10 cellular contexts compared by ENCODE assay signal in the genomic region with DNA sequence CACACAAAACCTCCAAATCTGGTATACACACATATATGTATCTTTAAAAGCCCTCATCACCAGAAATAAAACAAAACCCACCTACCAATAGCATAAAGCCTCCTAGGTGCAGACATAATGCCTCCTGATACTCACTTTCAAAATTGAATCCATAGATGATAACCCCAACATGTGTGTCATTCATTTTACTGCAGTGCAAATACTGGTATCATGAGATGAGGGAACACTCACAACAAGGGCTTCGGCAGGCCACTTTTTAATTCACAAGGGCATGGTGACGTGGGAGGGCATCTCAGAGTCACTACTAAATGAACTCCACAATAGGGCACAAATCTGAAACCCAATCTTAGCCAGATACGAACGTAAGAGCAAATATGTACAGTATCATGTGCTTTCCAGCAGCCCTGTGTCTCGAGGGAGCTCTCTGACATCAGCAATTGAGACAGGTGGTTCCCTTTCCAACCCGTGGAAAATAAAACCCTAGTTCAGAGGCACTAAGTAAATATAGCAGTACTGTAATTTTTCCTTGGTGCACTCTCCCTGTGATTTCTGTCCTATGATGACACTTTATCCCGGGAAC. TPM values are rescaled to one million over a fixed set of nuclear protein-coding genes. Genes with fewer than 3 reads are reported as not detected.
A peak's percentile ranks its signal among the peaks of the same experiment; 100 is the strongest.
DNase-seq lines count a peak whose midpoint lies in the region; TF ChIP-seq lines count a peak whose summit lies in the region.
"Had no signal": no experiment of that assay in that cellular context is flagged by ENCODE, and none has a peak within 500 bp of the region (broad histone marks: within the 10 kb centered on the region; RNA-seq: fewer than 3 reads in every experiment).

No MANE protein-coding gene starts in this region.

- no peak for TF ChIP-seq CTCF in tibial nerve (IDR thresholded peaks at IDR 0.05)

- H3K27ac ChIP-seq in layer of hippocampus (ENCODE audit: low read depth, low read length), result peak overlapping the region; percentile 35
- no peak overlapping the region for H3K27ac ChIP-seq in tibial nerve

- 55 to 59% methylated on average over 7 of the region's 7 CpGs for WGBS in tibial nerve, 2 donors

- no peaks in the 10 kb centered on the region for H3K36me3 ChIP-seq in tibial nerve

- DNase-seq in DMS79 treated with DMSO at 0.1 percent for 48 hours (lab: John Stamatoyannopoulos, UW), result peak; percentile 30
- DNase-seq in DMS79 (lab: John Stamatoyannopoulos, UW), result no peak
- DNase-seq in SK-MEL-5 (ENCODE audit: low read depth, low spot score), result peak; percentile 98
- DNase-seq in tibial nerve (ENCODE audit: low spot score in 2 of 2), result peak; percentile 17 to 31
- no peak for DNase-seq in RKO (ENCODE audit: low spot score)
- DNase-seq in AG08396 (ENCODE audit: low spot score), result no peak
- no peak for DNase-seq in NOMO-1 treated with DMSO at 0.1 percent for 48 hours (lab: John Stamatoyannopoulos, UW; ENCODE audit: unreplicated experiment)
- DNase-seq: 8988T, amniotic stem cell had no signal

- H3K9me3 ChIP-seq in tibial nerve, result no peaks in the 10 kb centered on the region

- no peaks in the 10 kb centered on the region for H3K27me3 ChIP-seq in layer of hippocampus (ENCODE audit: control insufficient read depth, insufficient read depth, low read length)
- H3K27me3 ChIP-seq in tibial nerve, result no peaks in the 10 kb centered on the region

- TF ChIP-seq EP300 in tibial nerve (IDR thresholded peaks at IDR 0.05), result peak in 1 of 2 donors; percentile 53

- in situ Hi-C loops in SK-MEL-5 (cut with HindIII; ENCODE audit: low pct_unique_long_range_greater_than_20kb, low sequenced_read_pairs), result no loop called here

- peaks cover 0 to 4% (median 0%) of the 10 kb centered on the region in 4 donors for H3K4me1 ChIP-seq in tibial nerve

- TF ChIP-seq POLR2A in tibial nerve (IDR thresholded peaks at IDR 0.05), result no peak

- no peak overlapping the region for H3K4me3 ChIP-seq in tibial nerve

RNA-seq across cellular contexts. Expression of a gene that starts 14.1 kb away (rescaled TPM):
- total RNA-seq in SK-MEL-5 (2014; rRNA removed; shearing (Covaris generic)), result 88.7 and 101 TPM in 2 replicates
- 27.5 and 33.8 TPM in 2 replicates for polyA plus RNA-seq in SK-MEL-5 (2015; cell fraction: cytosol; rRNA removed)
- 37.1 and 42.3 TPM in 2 replicates for polyA plus RNA-seq in SK-MEL-5 (2015; cell fraction: nucleus; rRNA removed)
- 10 to 100 TPM in 1 of 4 donors, 1 to 10 TPM in 3; 4.6 to 14.7 (median 6.8) TPM for total RNA-seq in tibial nerve

Comparison
In these comparisons a context has a peak if more than half of its experiments do, and no peak if none do; other contexts are left out.
1. DNase-seq: peak in DMS79 treated with DMSO at 0.1 percent for 48 hours (single experiment), SK-MEL-5 (single experiment) and tibial nerve (2 of 2); none in DMS79 (single experiment), RKO (single experiment), AG08396 (single experiment) and NOMO-1 treated with DMSO at 0.1 percent for 48 hours (single experiment).